In genomic region chr6:43477235-43478007, GRCh38 we compare ENCODE assay signal across 8 cellular contexts. TPM values are rescaled to one million over a fixed set of nuclear protein-coding genes. Genes with fewer than 3 reads are reported as not detected.
DNase-seq lines count a peak whose midpoint lies in the region; ATAC-seq and TF ChIP-seq lines count a peak whose summit lies in the region.

Gene TJAP1 (plus strand): TSS chr6:43477570. CDS start chr6:43499002, 21,432 bp downstream.

- ATAC-seq in GM21529 (IDR thresholded peaks at IDR 0.05; ENCODE audit: unreplicated experiment): peak; percentile 99
- peak; percentile 100 for ATAC-seq in naive thymus-derived CD4-positive, alpha-beta T cell
- ATAC-seq in stimulated activated memory B cell treated with anti-CD40 and anti-IgM and Interleukin-4, amounts not matched to agents 10 μg/mL and 1 μg/mL and 100 μg/mL, for 72 hours: peak; percentile 100

- no peaks in the 10 kb centered on the region for H3K36me3 ChIP-seq in Karpas-422 (ENCODE audit: insufficient read depth, low read length)
- peaks cover 2% of the 10 kb centered on the region for H3K36me3 ChIP-seq in fibroblast of lung (ENCODE audit: control insufficient read depth, insufficient read depth, low read length)
- H3K36me3 ChIP-seq in naive thymus-derived CD4-positive, alpha-beta T cell (ENCODE audit: control insufficient read depth in 2 of 3, insufficient read depth in 3 of 3, low read length in 3 of 3): no peaks in the 10 kb centered on the region

- CTCF ChIA-PET in naive thymus-derived CD4-positive, alpha-beta T cell (lab: Charles Lee): interaction anchor here (0.7 to 1.4 kb wide), 3 partner anchors 19 to 201 kb away, joined by 3 read pairs; no protein-coding TSS in a partner anchor

- DNase-seq in DMS 273 (lab: John Stamatoyannopoulos, UW; ENCODE audit: unreplicated experiment) (peak; percentile 95), Karpas-422 (peak; percentile 96), RPMI7951 (ENCODE audit: low read depth) (peak; percentile 84), fibroblast of lung (ENCODE audit: low read depth in 2 of 2) (peak; percentile 77 to 85)
- peak; percentile 93 to 96 for DNase-seq in activated T-helper 1 cell treated with anti-CD3 and anti-CD28 coated beads, Interleukin-2, amount 50 U/mL, for 16 hours (ENCODE audit: low read depth in 1 of 2, low spot score in 1 of 2)
- DNase-seq in naive thymus-derived CD4-positive, alpha-beta T cell: peak; percentile 89 to 99 (median 95)

- H3K27ac Mint-ChIP-seq in naive thymus-derived CD4-positive, alpha-beta T cell: peak within 1 kb of the TSS; percentile 90 to 98 (median 96)
- H3K27ac Mint-ChIP-seq in stimulated activated memory B cell treated with anti-CD40 and anti-IgM and Interleukin-4, amounts not matched to agents 10 μg/mL and 1 μg/mL and 100 μg/mL, for 72 hours: peak within 1 kb of the TSS; percentile 95

- H3K36me3 Mint-ChIP-seq in naive thymus-derived CD4-positive, alpha-beta T cell: peaks cover 0 to 9% (median 0%) of the 10 kb centered on the region in 5 donors
- H3K36me3 Mint-ChIP-seq in stimulated activated memory B cell treated with anti-CD40 and anti-IgM and Interleukin-4, amounts not matched to agents 10 μg/mL and 1 μg/mL and 100 μg/mL, for 72 hours: no peaks in the 10 kb centered on the region

- peaks cover 37 to 54% (median 51%) of the 10 kb centered on the region in 7 donors for H3K4me1 Mint-ChIP-seq in naive thymus-derived CD4-positive, alpha-beta T cell
- peaks cover 30% of the 10 kb centered on the region for H3K4me1 Mint-ChIP-seq in stimulated activated memory B cell treated with anti-CD40 and anti-IgM and Interleukin-4, amounts not matched to agents 10 μg/mL and 1 μg/mL and 100 μg/mL, for 72 hours

- H3K79me2 ChIP-seq in Karpas-422 (ENCODE audit: low read length) (peaks cover 45% of the 10 kb centered on the region), fibroblast of lung (ENCODE audit: control insufficient read depth, insufficient read depth, low read length) (peaks cover 23% of the 10 kb centered on the region)

- H3K4me1 ChIP-seq in Karpas-422 (ENCODE audit: low read length) (peaks cover 35% of the 10 kb centered on the region), fibroblast of lung (ENCODE audit: control insufficient read depth, extremely low read depth, insufficient read depth, low read length) (peaks cover 12% of the 10 kb centered on the region)
- H3K4me1 ChIP-seq in naive thymus-derived CD4-positive, alpha-beta T cell (ENCODE audit: control insufficient read depth in 2 of 2, insufficient read depth in 2 of 2, low read length in 2 of 2): peaks cover 10 to 16% of the 10 kb centered on the region in 2 donors

- no peaks in the 10 kb centered on the region for H3K27me3 Mint-ChIP-seq in naive thymus-derived CD4-positive, alpha-beta T cell
- no peaks in the 10 kb centered on the region for H3K27me3 Mint-ChIP-seq in stimulated activated memory B cell treated with anti-CD40 and anti-IgM and Interleukin-4, amounts not matched to agents 10 μg/mL and 1 μg/mL and 100 μg/mL, for 72 hours

- no peaks in the 10 kb centered on the region for H3K27me3 ChIP-seq in Karpas-422 (ENCODE audit: low read length)
- no peaks in the 10 kb centered on the region for H3K27me3 ChIP-seq in fibroblast of lung (ENCODE audit: control insufficient read depth, insufficient read depth, low read length)
- no peaks in the 10 kb centered on the region for H3K27me3 ChIP-seq in naive thymus-derived CD4-positive, alpha-beta T cell (ENCODE audit: control insufficient read depth in 2 of 2, insufficient read depth in 2 of 2, low read length in 2 of 2)

- H3K9ac ChIP-seq in Karpas-422 (ENCODE audit: low read length) (peak within 1 kb of the TSS; percentile 81), fibroblast of lung (ENCODE audit: insufficient read depth, low read length) (peak within 1 kb of the TSS; percentile 77)

- peak within 1 kb of the TSS; percentile 12; the same call in 1 of the 2 replicates for H3K27ac ChIP-seq in Karpas-422 (ENCODE audit: low read length)
- peak within 1 kb of the TSS; percentile 73 for H3K27ac ChIP-seq in fibroblast of lung (ENCODE audit: insufficient read depth, low read length)
- peak within 1 kb of the TSS; percentile 96 for H3K27ac ChIP-seq in naive thymus-derived CD4-positive, alpha-beta T cell (ENCODE audit: low read depth, low read length)

- H3K9me2 ChIP-seq in Karpas-422 (replicated peaks; ENCODE audit: insufficient read depth, low read length): no peaks in the 10 kb centered on the region

- no peaks in the 10 kb centered on the region for H3K9me3 ChIP-seq in Karpas-422 (ENCODE audit: low read length)
- no peaks in the 10 kb centered on the region for H3K9me3 ChIP-seq in fibroblast of lung (ENCODE audit: control insufficient read depth, insufficient read depth, low read depth, low read length)
- H3K9me3 ChIP-seq in naive thymus-derived CD4-positive, alpha-beta T cell (ENCODE audit: control insufficient read depth in 2 of 3, low read length in 3 of 3): no peaks in the 10 kb centered on the region

- POLR2A ChIA-PET in naive thymus-derived CD4-positive, alpha-beta T cell (lab: Charles Lee): interaction anchor here (0.6 to 1.8 kb wide), 11 partner anchors 17 to 1446 kb away, joined by 3 to 8 read pairs (median 4); partner anchors contain the start of genes ABCC10, CNPY3, LRRC73 and POLR1C

- H3K4me3 ChIP-seq in Karpas-422 (ENCODE audit: low read length) (peak within 1 kb of the TSS; percentile 95), fibroblast of lung (replicated peaks in 1 of 4; ENCODE audit: control extremely low read depth in 1 of 4, insufficient read depth in 1 of 4, low read depth in 3 of 4, low read length in 4 of 4) (peak within 1 kb of the TSS; percentile 73 to 80 (median 76))
- H3K4me3 ChIP-seq in naive thymus-derived CD4-positive, alpha-beta T cell (ENCODE audit: low read length): peak within 1 kb of the TSS; percentile 83

- no peaks in the 10 kb centered on the region for H3K9me3 Mint-ChIP-seq in naive thymus-derived CD4-positive, alpha-beta T cell
- no peaks in the 10 kb centered on the region for H3K9me3 Mint-ChIP-seq in stimulated activated memory B cell treated with anti-CD40 and anti-IgM and Interleukin-4, amounts not matched to agents 10 μg/mL and 1 μg/mL and 100 μg/mL, for 72 hours

- intact Hi-C loops in naive thymus-derived CD4-positive, alpha-beta T cell (cut with micrococcal nuclease): loop anchor here (1.0 to 5.0 kb wide), 13 partner anchors 22 to 914 kb away; partner anchors contain the start of genes ABCC10 (in 2 of the 2), POLR1C (in 2 of the 2), CDC5L (in 1 of the 2) and CNPY3 (in 1 of the 2)

- H3K4me2 ChIP-seq in Karpas-422 (ENCODE audit: low read depth, low read length, poor library complexity, severe bottlenecking): peak within 1 kb of the TSS; percentile 94
- peak within 1 kb of the TSS; percentile 100 for H3K4me2 ChIP-seq in fibroblast of lung (ENCODE audit: extremely low read depth, insufficient read depth, low read length)

- H3K4me3 Mint-ChIP-seq in naive thymus-derived CD4-positive, alpha-beta T cell: peak within 1 kb of the TSS; percentile 87 to 99 (median 93)
- H3K4me3 Mint-ChIP-seq in stimulated activated memory B cell treated with anti-CD40 and anti-IgM and Interleukin-4, amounts not matched to agents 10 μg/mL and 1 μg/mL and 100 μg/mL, for 72 hours: peak within 1 kb of the TSS; percentile 98

- H4K20me1 ChIP-seq in Karpas-422 (ENCODE audit: insufficient read depth, low read depth, low read length) (no peaks in the 10 kb centered on the region), fibroblast of lung (ENCODE audit: control insufficient read depth, extremely low read depth, insufficient read depth, low read length) (no peaks in the 10 kb centered on the region)

- H2AFZ ChIP-seq in Karpas-422 (ENCODE audit: low read length) (peak within 1 kb of the TSS; percentile 49), fibroblast of lung (ENCODE audit: low read length) (peak within 1 kb of the TSS; percentile 79)

- TF ChIP-seq CTCF in fibroblast of lung (conservative IDR thresholded peaks at IDR 0.05 in 1 of 2, IDR thresholded peaks at IDR 0.05 in 1 of 2; ENCODE audit: low read depth in 1 of 2, low read length in 2 of 2): no peak

RNA-seq across cellular contexts. Expression of gene TJAP1, which starts in this region (rescaled TPM):
- total RNA-seq in Karpas-422 (2014; rRNA removed; shearing (Covaris generic); ENCODE audit: low replicate concordance): 16.3 and 17.3 TPM in 2 replicates
- 7.8 and 12.4 TPM in 2 replicates for total RNA-seq in RPMI7951 (2014; rRNA removed; shearing (Covaris generic))
- total RNA-seq in fibroblast of lung: 7.4 and 8.9 TPM in 2 replicates
- polyA plus RNA-seq in fibroblast of lung: 18.9 and 22.9 TPM in 2 replicates
- polyA plus RNA-seq in fibroblast of lung (2012): 15.6 and 21.0 TPM in 2 replicates
- 12.6 and 22.3 TPM in 2 replicates for polyA minus RNA-seq in fibroblast of lung (ENCODE audit: low replicate concordance)
- total RNA-seq in naive thymus-derived CD4-positive, alpha-beta T cell: 10 to 100 TPM; 29.2 to 55.2 (median 33.5) TPM
- 10 to 100 TPM in 1 of 2 donors, 1 to 10 TPM in 1; 8.2 to 10.9 TPM for polyA plus RNA-seq in naive thymus-derived CD4-positive, alpha-beta T cell

Comparison
In these comparisons a context has a peak if more than half of its experiments do, and no peak if none do; other contexts are left out.
1. Peak in every context shown above with its lines: DNase-seq, ATAC-seq, H3K4me3 ChIP-seq and H3K27ac ChIP-seq.
2. H3K27ac ChIP-seq: peak in every context shown above with its lines; median percentile 96 in naive thymus-derived CD4-positive, alpha-beta T cell; 73 in fibroblast of lung; 12 in Karpas-422.